In the genomic region with DNA sequence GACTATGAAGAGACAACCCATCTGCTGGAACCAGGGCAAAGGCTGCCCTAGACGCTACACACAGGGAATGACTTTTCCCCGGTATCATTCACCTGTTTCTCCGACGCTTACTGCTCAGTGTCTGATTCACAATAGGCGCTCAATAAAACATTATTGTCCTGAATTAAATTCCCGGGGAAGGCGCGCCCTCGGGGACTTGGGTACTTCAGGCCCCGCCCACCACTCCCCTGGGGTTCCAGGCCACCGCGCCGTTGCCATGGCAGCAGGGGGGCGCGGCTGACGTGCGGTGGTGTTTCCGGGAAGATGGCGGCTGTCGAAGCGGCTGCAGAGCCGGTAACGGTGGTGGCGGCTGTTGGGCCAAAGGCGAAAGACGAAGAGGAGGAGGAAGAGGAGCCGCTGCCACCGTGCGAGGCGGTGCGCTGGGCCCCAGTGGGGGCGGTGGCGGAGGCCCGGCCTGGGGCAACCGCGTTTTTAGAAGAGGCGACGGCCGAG, we compare ENCODE assay signal across 8 cellular contexts. TPM values are rescaled to one million over a fixed set of nuclear protein-coding genes. Genes with fewer than 3 reads are reported as not detected.
DNase-seq lines count a peak whose midpoint lies in the region; ATAC-seq and TF ChIP-seq lines count a peak whose summit lies in the region.

A gene (plus strand): TSS at position 292 of the 492 bp plus-strand sequence. CDS start 12 bp downstream, at position 304.

- POLR2A ChIA-PET in CD4-positive, alpha-beta T cell (lab: Charles Lee), result interaction anchor here (0.6 to 6.2 kb wide), 4 partner anchors 18 to 409 kb away, joined by 3 to 33 read pairs (median 5); a partner anchor contains a TSS
- POLR2A ChIA-PET in OCI-LY7 (lab: Charles Lee), result interaction anchor here (0.7 kb wide), 1 partner anchor 12 kb away, joined by 5 read pairs; no protein-coding TSS in a partner anchor

- no peak for TF ChIP-seq CTCF in CD4-positive, alpha-beta T cell (IDR thresholded peaks at IDR 0.05)
- TF ChIP-seq CTCF in OCI-LY7 (conservative IDR thresholded peaks at IDR 0.05; ENCODE audit: low read length), result no peak

- H3K9me3 Mint-ChIP-seq in CD4-positive, alpha-beta T cell, result no peaks in the 10 kb centered on the region

- H3K4me1 Mint-ChIP-seq in CD4-positive, alpha-beta T cell (ENCODE audit: low read depth), result peaks cover 41% of the 10 kb centered on the region

- H3K4me3 Mint-ChIP-seq in CD4-positive, alpha-beta T cell, result peak within 1 kb of the TSS; percentile 95

- peaks cover 36% of the 10 kb centered on the region; the same call in 1 of the 2 replicates for H3K79me2 ChIP-seq in OCI-LY7 (ENCODE audit: insufficient read depth, low read depth, low read length)

- H3K4me2 ChIP-seq in OCI-LY7 (ENCODE audit: low read length), result peak within 1 kb of the TSS; percentile 85

- no TSS peak for BruUV-seq in OCI-LY7 (replicated peaks; lab: Mats Ljungman, UMichigan)

- peak within 1 kb of the TSS; percentile 84 for H3K27ac Mint-ChIP-seq in CD4-positive, alpha-beta T cell

- no peaks in the 10 kb centered on the region for H3K27me3 Mint-ChIP-seq in CD4-positive, alpha-beta T cell

- H3K36me3 Mint-ChIP-seq in CD4-positive, alpha-beta T cell (ENCODE audit: low read depth), result peaks cover 30% of the 10 kb centered on the region

- H3K9me3 ChIP-seq in CD4-positive, alpha-beta T cell (ENCODE audit: control insufficient read depth, low read length), result no peaks in the 10 kb centered on the region
- H3K9me3 ChIP-seq in OCI-LY7 (ENCODE audit: low read length), result no peaks in the 10 kb centered on the region
- H3K9me3 ChIP-seq in muscle layer of duodenum (ENCODE audit: control insufficient read depth in 1 of 2, low read length in 2 of 2), result no peaks in the 10 kb centered on the region

- peak within 1 kb of the TSS; percentile 45; the same call in 1 of the 2 replicates for H2AFZ ChIP-seq in OCI-LY7 (ENCODE audit: low read length)

- H3K4me3 ChIP-seq in OCI-LY7 (ENCODE audit: low read depth, low read length, poor library complexity, severe bottlenecking) (peak within 1 kb of the TSS; percentile 78), muscle layer of duodenum (ENCODE audit: low read depth in 1 of 2, low read length in 2 of 2) (peak within 1 kb of the TSS; percentile 82 to 97)

- H3K27me3 ChIP-seq in CD4-positive, alpha-beta T cell (ENCODE audit: control insufficient read depth, insufficient read depth, low read length), result no peaks in the 10 kb centered on the region
- H3K27me3 ChIP-seq in muscle layer of duodenum (ENCODE audit: low read depth, low read length), result no peaks in the 10 kb centered on the region

- peak; percentile 86 for ATAC-seq in CD4-positive, alpha-beta T cell (ENCODE audit: poor library complexity)
- ATAC-seq in GM19468 (IDR thresholded peaks at IDR 0.05; ENCODE audit: extremely low read depth, unreplicated experiment) (peak; percentile 28), esophagus mucosa (peak; percentile 89)

- H4K20me1 ChIP-seq in OCI-LY7 (ENCODE audit: insufficient read depth, low read length), result peaks cover 5% of the 10 kb centered on the region; the same call in 1 of the 2 replicates

- CTCF ChIA-PET in CD4-positive, alpha-beta T cell (lab: Charles Lee), result interaction anchor here (0.7 to 2.5 kb wide), 7 partner anchors 16 to 161 kb away, joined by 3 to 20 read pairs (median 3); a partner anchor contains a TSS
- CTCF ChIA-PET in OCI-LY7 (lab: Charles Lee; ENCODE audit: unreplicated experiment), result no interaction called here

- no peaks in the 10 kb centered on the region for H3K9me2 ChIP-seq in OCI-LY7 (ENCODE audit: insufficient read depth, low read length)

- peak within 1 kb of the TSS; percentile 66 for H3K27ac ChIP-seq in CD4-positive, alpha-beta T cell (ENCODE audit: low read depth, low read length)
- peak within 1 kb of the TSS; percentile 84 for H3K27ac ChIP-seq in OCI-LY7 (ENCODE audit: low read depth, low read length, poor library complexity, severe bottlenecking)
- H3K27ac ChIP-seq in muscle layer of duodenum (ENCODE audit: low read length), result peak within 1 kb of the TSS; percentile 71

- H3K4me1 ChIP-seq in OCI-LY7 (ENCODE audit: insufficient read depth, low read length, poor library complexity, severe bottlenecking) (peaks cover 38% of the 10 kb centered on the region), muscle layer of duodenum (ENCODE audit: control insufficient read depth in 1 of 2, insufficient read depth in 2 of 2, low read length in 2 of 2) (peaks cover 0 to 23% of the 10 kb centered on the region in 2 donors)

- peaks cover 7% of the 10 kb centered on the region; the same call in 1 of the 2 replicates for H3K36me3 ChIP-seq in OCI-LY7 (ENCODE audit: insufficient read depth, low read length)
- no peaks in the 10 kb centered on the region for H3K36me3 ChIP-seq in muscle layer of duodenum (ENCODE audit: control insufficient read depth in 1 of 2, insufficient read depth in 2 of 2, low read length in 2 of 2)

- intact Hi-C loops in CD4-positive, alpha-beta T cell (cut with DNase I, micrococcal nuclease), result loop anchor here (1.0 to 5.0 kb wide), 2 partner anchors 18 to 148 kb away; a partner anchor contains a TSS
- intact Hi-C loops in OCI-LY7 (cut with micrococcal nuclease; ENCODE audit: unreplicated experiment), result loop anchor here (1.0 kb wide), 1 partner anchor 18 kb away; a partner anchor contains a TSS

- peak; percentile 79 to 93 (median 88) for DNase-seq in CD4-positive, alpha-beta T cell
- DNase-seq in HuH-7.5 (ENCODE audit: low spot score) (peak; percentile 83), OCI-LY7 (ENCODE audit: low spot score) (peak; percentile 94)
- peak; percentile 91 for DNase-seq in activated T-cell treated with anti-CD3 and anti-CD28 coated beads, Interleukin-2, amount 50 U/mL, for 1 hour
- peak; percentile 88 for DNase-seq in stimulated activated CD8-positive, alpha-beta memory T cell treated with anti-CD3 and anti-CD28 coated beads, Interleukin-7, amount 100 ng/mL, for 24 hours (ENCODE audit: low read depth)

RNA-seq across cellular contexts. Expression of the gene that starts here (rescaled TPM):
- 10 to 100 TPM; 11.6 to 11.7 TPM for total RNA-seq in CD4-positive, alpha-beta T cell
- 11.1 and 12.1 TPM in 2 replicates for total RNA-seq in OCI-LY7 (2014; rRNA removed; shearing (Covaris generic))
- total RNA-seq in OCI-LY7 (2022) (18.6 and 22.5 TPM in 2 replicates), esophagus mucosa (5.8 TPM)

Comparison
In these comparisons a context has a peak if more than half of its experiments do, and no peak if none do; other contexts are left out.
1. Peak in every context shown above with its lines: DNase-seq, ATAC-seq, H3K4me3 ChIP-seq and H3K27ac ChIP-seq.
2. ATAC-seq: peak in every context shown above with its lines; median percentile 89 in esophagus mucosa; 86 in CD4-positive, alpha-beta T cell; 28 in GM19468.